Comparison of ENCODE assay signal across 7 cellular contexts in genomic region chr3:58041826-58042324, GRCh38. TPM values are rescaled to one million over a fixed set of nuclear protein-coding genes. Genes with fewer than 3 reads are reported as not detected.
A peak's percentile ranks its signal among the peaks of the same experiment; 100 is the strongest.
DNase-seq lines count a peak whose midpoint lies in the region; ATAC-seq and TF ChIP-seq lines count a peak whose summit lies in the region.

No MANE protein-coding gene starts in this region.

- no peaks in the 10 kb centered on the region for H3K9me3 Mint-ChIP-seq in T-helper 1 cell treated with Interleukin-12 subunit alpha and Interleukin-12 subunit beta and Interleukin-4 antibody, amounts not matched to agents 30 μg/mL and 1 μg/mL, for 36 hours

- peak overlapping the region; percentile 41 for H3K4me3 Mint-ChIP-seq in T-helper 1 cell treated with Interleukin-12 subunit alpha and Interleukin-12 subunit beta and Interleukin-4 antibody, amounts not matched to agents 30 μg/mL and 1 μg/mL, for 36 hours

- no peaks in the 10 kb centered on the region for H3K36me3 ChIP-seq in lower lobe of right lung

- TF ChIP-seq CTCF in lower lobe of right lung (IDR thresholded peaks at IDR 0.05) = no peak

- H3K27ac Mint-ChIP-seq in T-helper 1 cell treated with Interleukin-12 subunit alpha and Interleukin-12 subunit beta and Interleukin-4 antibody, amounts not matched to agents 30 μg/mL and 1 μg/mL, for 36 hours = peak overlapping the region; percentile 62

- no peaks in the 10 kb centered on the region for H3K27me3 ChIP-seq in lower lobe of right lung (ENCODE audit: low read depth)

- peak overlapping the region; percentile 28 for H3K27ac ChIP-seq in lower lobe of right lung

- peaks cover 47% of the 10 kb centered on the region for H3K4me1 Mint-ChIP-seq in T-helper 1 cell treated with Interleukin-12 subunit alpha and Interleukin-12 subunit beta and Interleukin-4 antibody, amounts not matched to agents 30 μg/mL and 1 μg/mL, for 36 hours (ENCODE audit: low read depth)

- DNase-seq in lower lobe of right lung (no peak), NCI-H1694 (lab: John Stamatoyannopoulos, UW) (no peak), NCI-H2196 (lab: John Stamatoyannopoulos, UW; ENCODE audit: unreplicated experiment) (no peak)
- no peak for DNase-seq in activated naive CD4-positive, alpha-beta T cell treated with Interleukin-2 at 50 U/mL for 16 hours

- H3K36me3 Mint-ChIP-seq in T-helper 1 cell treated with Interleukin-12 subunit alpha and Interleukin-12 subunit beta and Interleukin-4 antibody, amounts not matched to agents 30 μg/mL and 1 μg/mL, for 36 hours (ENCODE audit: low read depth) = peaks cover 7% of the 10 kb centered on the region

- peaks cover 3% of the 10 kb centered on the region for H3K27me3 Mint-ChIP-seq in T-helper 1 cell treated with Interleukin-12 subunit alpha and Interleukin-12 subunit beta and Interleukin-4 antibody, amounts not matched to agents 30 μg/mL and 1 μg/mL, for 36 hours (ENCODE audit: low read depth)

- no peak overlapping the region for H3K4me3 ChIP-seq in lower lobe of right lung

- H3K9me3 ChIP-seq in lower lobe of right lung = no peaks in the 10 kb centered on the region

- ATAC-seq in GM19023 (IDR thresholded peaks at IDR 0.05; ENCODE audit: unreplicated experiment) (peak; percentile 91), HG02970 (IDR thresholded peaks at IDR 0.05; ENCODE audit: low FRiP score, unreplicated experiment) (peak; percentile 65), lower lobe of right lung (peak; percentile 20 to 41)

- peaks cover 55% of the 10 kb centered on the region for H3K4me1 ChIP-seq in lower lobe of right lung

- intact Hi-C loops in lower lobe of right lung (cut with DNase I) = no loop called here

RNA-seq across cellular contexts. Expression of gene FLNB, which starts 33.7 kb away (rescaled TPM):
- total RNA-seq in lower lobe of right lung = 83.3 TPM

Comparison
In these comparisons a context has a peak if more than half of its experiments do, and no peak if none do; other contexts are left out.
1. ATAC-seq: peak in every context shown above with its lines; median percentile 91 in GM19023; 65 in HG02970; 30 in lower lobe of right lung.